In genomic region chr11:63916837-63917684, GRCh38 we compare ENCODE assay signal across 8 cellular contexts. TPM values are rescaled to one million over a fixed set of nuclear protein-coding genes. Genes with fewer than 3 reads are reported as not detected.
DNase-seq lines count a peak whose midpoint lies in the region; ATAC-seq and TF ChIP-seq lines count a peak whose summit lies in the region.

Gene RCOR2, minus strand, starts transcription at chr11:63917164. Its CDS starts 708 bp downstream, at chr11:63916456.

- H3K4me3 Mint-ChIP-seq in activated naive CD4-positive, alpha-beta T cell treated with anti-CD3 and anti-CD28 coated beads for 36 hours = peak within 1 kb of the TSS; percentile 79

- no peak within 1 kb of the TSS for H3K27ac Mint-ChIP-seq in activated naive CD4-positive, alpha-beta T cell treated with anti-CD3 and anti-CD28 coated beads for 36 hours

- TF ChIP-seq CTCF in LNCaP clone FGC (IDR thresholded peaks at IDR 0.05; ENCODE audit: control insufficient read depth, extremely low read depth, insufficient read depth) = no peak

- no peaks in the 10 kb centered on the region for H3K27me3 ChIP-seq in neuron (ENCODE audit: insufficient read depth, low read length)

- H3K4me3 ChIP-seq in LNCaP clone FGC (ENCODE audit: low read depth, low read length) (peak within 1 kb of the TSS; percentile 55), neuron (ENCODE audit: low read length) (peak within 1 kb of the TSS; percentile 86)

- no peaks in the 10 kb centered on the region for H3K9me3 ChIP-seq in ES-I3 (ENCODE audit: control insufficient read depth, insufficient read depth, low read length)
- peaks cover 1% of the 10 kb centered on the region for H3K9me3 ChIP-seq in neuron (ENCODE audit: low read length)

- H3K4me1 Mint-ChIP-seq in activated naive CD4-positive, alpha-beta T cell treated with anti-CD3 and anti-CD28 coated beads for 36 hours (ENCODE audit: low read depth) = peaks cover 15% of the 10 kb centered on the region

- H2AFZ ChIP-seq in neuron (ENCODE audit: low read depth, low read length) = no peak within 1 kb of the TSS

- H3K36me3 Mint-ChIP-seq in activated naive CD4-positive, alpha-beta T cell treated with anti-CD3 and anti-CD28 coated beads for 36 hours (ENCODE audit: low read depth) = no peaks in the 10 kb centered on the region

- H3K27me3 Mint-ChIP-seq in activated naive CD4-positive, alpha-beta T cell treated with anti-CD3 and anti-CD28 coated beads for 36 hours (ENCODE audit: low read depth) = no peaks in the 10 kb centered on the region

- H3K9ac ChIP-seq in ES-I3 (ENCODE audit: low read depth, low read length) = peak within 1 kb of the TSS; percentile 80

- intact Hi-C loops in activated naive CD4-positive, alpha-beta T cell treated with anti-CD3 and anti-CD28 coated beads for 36 hours (cut with micrococcal nuclease) = loop anchor here (1.0 to 5.0 kb wide), 2 partner anchors 21 to 70 kb away; partner anchors contain the start of gene OTUB1

- H3K4me1 ChIP-seq in ES-I3 (ENCODE audit: insufficient read depth, low read length) (peaks cover 8% of the 10 kb centered on the region; the same call in 1 of the 2 replicates), neuron (ENCODE audit: insufficient read depth, low read length) (peaks cover 52% of the 10 kb centered on the region)

- peak within 1 kb of the TSS; percentile 93 for H3K27ac ChIP-seq in temporal lobe (ENCODE audit: low read depth, low read length)

- no peak for ATAC-seq in HG02763 (IDR thresholded peaks at IDR 0.05; ENCODE audit: unreplicated experiment)

- H3K9me3 Mint-ChIP-seq in activated naive CD4-positive, alpha-beta T cell treated with anti-CD3 and anti-CD28 coated beads for 36 hours = no peaks in the 10 kb centered on the region

- CTCF ChIA-PET in activated naive CD4-positive, alpha-beta T cell treated with anti-CD3 and anti-CD28 coated beads for 36 hours (lab: Charles Lee) = interaction anchor here (1.5 to 8.0 kb wide), 3 partner anchors 10 to 80 kb away, joined by 5 to 41 read pairs (median 11); no protein-coding TSS in a partner anchor

- no peaks in the 10 kb centered on the region; the same call in 1 of the 2 replicates for H3K36me3 ChIP-seq in ES-I3 (ENCODE audit: insufficient read depth, low read length)
- H3K36me3 ChIP-seq in neuron (ENCODE audit: insufficient read depth, low read length) = peaks cover 27% of the 10 kb centered on the region

- DNase-seq in LNCaP clone FGC (ENCODE audit: low read depth) (peak; percentile 28), RPMI8226 (peak; percentile 96), foreskin melanocyte (peak; percentile 43)
- peak; percentile 63 for DNase-seq in activated naive CD4-positive, alpha-beta T cell treated with anti-CD3 and anti-CD28 coated beads for 36 hours

RNA-seq across cellular contexts. Expression of gene RCOR2, which starts in this region (rescaled TPM):
- under 1 TPM; 0.17 to 0.19 TPM for total RNA-seq in activated naive CD4-positive, alpha-beta T cell treated with anti-CD3 and anti-CD28 coated beads for 36 hours
- 7.9 TPM for total RNA-seq in temporal lobe

Comparison
In these comparisons a context has a peak if more than half of its experiments do, and no peak if none do; other contexts are left out.
1. Peak in DNase-seq in activated naive CD4-positive, alpha-beta T cell treated with anti-CD3 and anti-CD28 coated beads for 36 hours; RNA of the gene not detected or under 1 TPM.
2. DNase-seq: peak in every context shown above with its lines; median percentile 96 in RPMI8226; 63 in activated naive CD4-positive, alpha-beta T cell treated with anti-CD3 and anti-CD28 coated beads for 36 hours; 43 in foreskin melanocyte; 28 in LNCaP clone FGC.